ENCODE assay signal across 8 cellular contexts in the genomic region with DNA sequence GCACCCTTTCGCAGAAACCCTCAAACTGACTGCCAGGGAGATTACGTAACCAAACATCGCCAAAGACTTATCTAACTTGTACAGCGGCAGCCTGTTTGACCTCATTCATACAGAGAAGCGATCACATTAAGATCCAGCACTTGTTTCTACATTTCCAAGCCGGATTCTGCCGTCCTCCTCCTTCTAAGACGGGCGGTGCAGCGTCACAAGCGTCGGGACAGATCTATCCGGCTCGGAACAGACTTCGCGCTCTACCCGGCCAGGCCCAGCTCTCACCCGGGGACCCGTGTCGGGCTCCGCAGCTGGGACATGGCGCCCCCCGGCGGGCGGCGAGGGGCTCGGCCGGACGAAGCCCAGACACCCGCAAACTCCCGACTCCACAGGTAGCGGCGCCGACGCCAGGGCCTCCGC. TPM values are rescaled to one million over a fixed set of nuclear protein-coding genes. Genes with fewer than 3 reads are reported as not detected.
A peak's percentile ranks its signal among the peaks of the same experiment; 100 is the strongest.
DNase-seq lines count a peak whose midpoint lies in the region; ATAC-seq and TF ChIP-seq lines count a peak whose summit lies in the region.

No MANE protein-coding gene starts in this region.

- TF ChIP-seq POLR2A in lower leg skin (IDR thresholded peaks at IDR 0.05), result no peak

- peak overlapping the region; percentile 42 for H3K4me3 ChIP-seq in lower leg skin (ENCODE audit: low read depth, poor library complexity, severe bottlenecking)

- intact Hi-C loops in lower leg skin (cut with DNase I; ENCODE audit: low total_unique reads), result loop anchor here (5.0 kb wide), 1 partner anchor 260 kb away; no protein-coding TSS in a partner anchor

- 0 to 3% methylated on average over 15 to 28 of the region's 36 CpGs for WGBS in lower leg skin, 2 donors

- peak; percentile 85 for DNase-seq in Ammon's horn (ENCODE audit: low spot score)
- peak; percentile 88 for DNase-seq in NCI-H510A treated with DMSO at 0.1 percent for 48 hours (lab: John Stamatoyannopoulos, UW)
- peak; percentile 82 to 83 for DNase-seq in activated CD4-positive, alpha-beta T cell treated with anti-CD3 and anti-CD28 coated beads, Interleukin-2, amount 50 U/mL, for 48 hours
- DNase-seq in dermis microvascular lymphatic vessel endothelial cell (ENCODE audit: low read depth in 2 of 2), result peak; percentile 53 to 88
- DNase-seq in lower leg skin (ENCODE audit: low spot score in 2 of 2), result peak; percentile 85 to 97
- DNase-seq in stimulated activated CD4-positive, alpha-beta T cell treated with anti-CD3 and anti-CD28 coated beads, Interleukin-4, amount 100 ng/mL, for 24 hours, result peak; percentile 85

- TF ChIP-seq CTCF in lower leg skin (IDR thresholded peaks at IDR 0.05), result no peak

- ATAC-seq in GM19035 (IDR thresholded peaks at IDR 0.05; ENCODE audit: unreplicated experiment) (peak; percentile 64), HG03342 (IDR thresholded peaks at IDR 0.05; ENCODE audit: unreplicated experiment) (peak; percentile 70)

RNA-seq across cellular contexts. Expression of a gene that starts 0.4 kb away (rescaled TPM):
- total RNA-seq in dermis microvascular lymphatic vessel endothelial cell (168 and 199 TPM in 2 replicates), lower leg skin (10 to 100 TPM; 62.8 to 83.8 (median 70.1) TPM)

RNA-seq across cellular contexts. Expression of a gene that starts 37.8 kb away (rescaled TPM):
- total RNA-seq in dermis microvascular lymphatic vessel endothelial cell, result 14.4 and 18.1 TPM in 2 replicates
- total RNA-seq in lower leg skin, result 10 to 100 TPM; 20.0 to 28.5 (median 26.8) TPM

RNA-seq across cellular contexts. Expression of a gene that starts 51.0 kb away (rescaled TPM):
- 1,887 and 2,487 TPM in 2 replicates for total RNA-seq in dermis microvascular lymphatic vessel endothelial cell
- 1,000 to 10,000 TPM; 1,809 to 2,568 (median 2,150) TPM for total RNA-seq in lower leg skin

Comparison
In these comparisons a context has a peak if more than half of its experiments do, and no peak if none do; other contexts are left out.
1. Peak in every context shown above with its lines: DNase-seq, ATAC-seq and H3K4me3 ChIP-seq.